25 cellular contexts compared by ENCODE assay signal in genomic region chr12:132320767-132321211, GRCh38. TPM values are rescaled to one million over a fixed set of nuclear protein-coding genes. Genes with fewer than 3 reads are reported as not detected.
"Had no signal": no experiment of that assay in that cellular context is flagged by ENCODE, and none has a peak within 500 bp of the region (broad histone marks: within the 10 kb centered on the region; RNA-seq: fewer than 3 reads in every experiment).

No MANE protein-coding gene starts in this region.

- ATAC-seq: activated CD8-positive, alpha-beta memory T cell treated with anti-CD3 and anti-CD28 coated beads, Interleukin-2, amount 10 ng/mL, durations not matched to agents 7 days and 5 days; Panc1 had no signal

- H3K36me3 Mint-ChIP-seq: activated CD8-positive, alpha-beta memory T cell treated with anti-CD3 and anti-CD28 coated beads, Interleukin-2, amount 10 ng/mL, durations not matched to agents 7 days and 5 days; activated naive CD8-positive, alpha-beta T cell treated with anti-CD3 and anti-CD28 coated beads for 36 hours had no signal

- H3K27ac Mint-ChIP-seq: activated CD4-positive, alpha-beta T cell treated with anti-CD3 and anti-CD28 coated beads, Interleukin-2, amount 10 ng/mL, durations not matched to agents 24 days and 14 days; activated CD8-positive, alpha-beta memory T cell treated with anti-CD3 and anti-CD28 coated beads, Interleukin-2, amount 10 ng/mL, durations not matched to agents 7 days and 5 days; activated naive CD8-positive, alpha-beta T cell treated with anti-CD3 and anti-CD28 coated beads for 36 hours; activated T-cell treated with anti-CD3 and anti-CD28 coated beads, Interleukin-2, amount 50 U/mL, for 24 hours; T-helper 1 cell treated with Interleukin-12 subunit alpha and Interleukin-12 subunit beta and Interleukin-4 antibody, amounts not matched to agents 30 μg/mL and 1 μg/mL, for 36 hours had no signal

- H3K9me3 Mint-ChIP-seq: activated CD4-positive, alpha-beta T cell treated with anti-CD3 and anti-CD28 coated beads, Interleukin-2, amount 10 ng/mL, durations not matched to agents 24 days and 14 days; activated naive CD8-positive, alpha-beta T cell treated with anti-CD3 and anti-CD28 coated beads for 36 hours; activated T-cell treated with anti-CD3 and anti-CD28 coated beads, Interleukin-2, amount 50 U/mL, for 24 hours; T-helper 1 cell treated with Interleukin-12 subunit alpha and Interleukin-12 subunit beta and Interleukin-4 antibody, amounts not matched to agents 30 μg/mL and 1 μg/mL, for 36 hours had no signal

- H3K4me1 Mint-ChIP-seq: activated CD8-positive, alpha-beta memory T cell treated with anti-CD3 and anti-CD28 coated beads, Interleukin-2, amount 10 ng/mL, durations not matched to agents 7 days and 5 days had no signal

- H3K4me3 Mint-ChIP-seq: activated CD4-positive, alpha-beta T cell treated with anti-CD3 and anti-CD28 coated beads, Interleukin-2, amount 10 ng/mL, durations not matched to agents 24 days and 14 days; activated CD8-positive, alpha-beta memory T cell treated with anti-CD3 and anti-CD28 coated beads, Interleukin-2, amount 10 ng/mL, durations not matched to agents 7 days and 5 days; activated naive CD8-positive, alpha-beta T cell treated with anti-CD3 and anti-CD28 coated beads for 36 hours; activated T-cell treated with anti-CD3 and anti-CD28 coated beads, Interleukin-2, amount 50 U/mL, for 24 hours; T-helper 1 cell treated with Interleukin-12 subunit alpha and Interleukin-12 subunit beta and Interleukin-4 antibody, amounts not matched to agents 30 μg/mL and 1 μg/mL, for 36 hours had no signal

- DNase-seq: activated CD4-positive, alpha-beta T cell treated with anti-CD3 and anti-CD28 coated beads for 1 hour; activated CD4-positive, alpha-beta T cell treated with anti-CD3 and anti-CD28 coated beads, Interleukin-2, amount 10 ng/mL, durations not matched to agents 24 days and 14 days; activated CD4-positive, alpha-beta T cell treated with anti-CD3 and anti-CD28 coated beads, Interleukin-2, amount 50 U/mL, for 48 hours; activated CD8-positive, alpha-beta memory T cell treated with anti-CD3 and anti-CD28 coated beads, Interleukin-2, amount 10 ng/mL, durations not matched to agents 7 days and 5 days; activated effector memory CD4-positive, alpha-beta T cell treated with anti-CD3 and anti-CD28 coated beads, Interleukin-2, amount 50 U/mL, for 16 hours; activated naive CD4-positive, alpha-beta T cell treated with Interleukin-2 at 50 U/mL for 16 hours; activated naive CD8-positive, alpha-beta T cell treated with anti-CD3 and anti-CD28 coated beads for 36 hours; activated T-cell treated with anti-CD3 and anti-CD28 coated beads, Interleukin-2, amount 50 U/mL, for 24 hours; caudate nucleus; Karpas-422; MM.1S; NCI-H1105; NCI-H1436; NCI-H1694 treated with DMSO at 0.1 percent for 48 hours; NCI-H2029 treated with DMSO at 0.1 percent for 48 hours; NCI-H345; NCI-H510A; NCI-H69; NK-92 treated with Interleukin-12 subunit alpha and Interleukin-12 subunit beta, amount 100 ng/mL, for 24 hours; OCI-M1; RPMI8226; SHP77 treated with DMSO at 0.1 percent for 48 hours had no signal

- H3K27me3 Mint-ChIP-seq: activated CD4-positive, alpha-beta T cell treated with anti-CD3 and anti-CD28 coated beads, Interleukin-2, amount 10 ng/mL, durations not matched to agents 24 days and 14 days had no signal

RNA-seq across cellular contexts. Expression of gene GALNT9, which starts 8.6 kb away (rescaled TPM):
- total RNA-seq: activated CD4-positive, alpha-beta T cell treated with anti-CD3 and anti-CD28 coated beads, Interleukin-2, amount 10 ng/mL, durations not matched to agents 24 days and 14 days; activated CD8-positive, alpha-beta memory T cell treated with anti-CD3 and anti-CD28 coated beads, Interleukin-2, amount 10 ng/mL, durations not matched to agents 7 days and 5 days; activated naive CD8-positive, alpha-beta T cell treated with anti-CD3 and anti-CD28 coated beads for 36 hours; SK-MEL-5 had no signal
